ENCODE assay signal across 20 cellular contexts in the genomic region with DNA sequence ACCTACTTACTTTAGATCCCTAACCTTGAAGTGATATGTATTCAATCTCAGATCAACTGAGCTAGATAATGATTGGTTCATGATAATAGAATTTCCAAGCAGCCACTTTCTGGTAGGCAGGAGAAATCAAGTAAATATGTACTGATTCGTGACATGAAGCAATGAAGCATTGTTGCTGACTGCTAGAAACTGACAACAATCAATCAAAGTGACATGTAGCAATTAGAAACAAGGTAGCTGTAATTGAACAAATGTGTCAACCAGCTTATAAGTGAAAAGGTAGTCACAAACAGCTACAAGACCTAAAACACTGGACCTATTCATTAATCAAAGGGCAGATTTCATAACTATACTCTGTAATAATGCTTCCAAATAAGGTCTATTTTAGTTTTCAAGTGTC.
DNase-seq lines count a peak whose midpoint lies in the region; TF ChIP-seq lines count a peak whose summit lies in the region.
"Had no signal": no experiment of that assay in that cellular context is flagged by ENCODE, and none has a peak within 500 bp of the region (broad histone marks: within the 10 kb centered on the region; RNA-seq: fewer than 3 reads in every experiment).

No MANE protein-coding gene starts in this region.

- H3F3A ChIP-seq in neural cell (ENCODE audit: insufficient read depth, low read length, poor library complexity, severe bottlenecking): no peaks in the 10 kb centered on the region

- H2AFZ ChIP-seq in neural cell (ENCODE audit: low read depth, low read length): no peak overlapping the region
- H2AFZ ChIP-seq: GM23338 had no signal

- H4K20me1 ChIP-seq in neural cell (ENCODE audit: insufficient read depth): no peaks in the 10 kb centered on the region
- H4K20me1 ChIP-seq: BLaER1 had no signal

- H3K36me3 ChIP-seq in neural cell (ENCODE audit: insufficient read depth, low read length) (no peaks in the 10 kb centered on the region), prostate gland (no peaks in the 10 kb centered on the region)
- H3K36me3 ChIP-seq: BLaER1 had no signal

- H3K9me3 ChIP-seq in neural cell (ENCODE audit: low read length): no peaks in the 10 kb centered on the region
- H3K9me3 ChIP-seq in prostate gland: no peaks in the 10 kb centered on the region
- H3K9me3 ChIP-seq: BLaER1, Caco-2 had no signal

- TF ChIP-seq EP300 in neural cell (conservative IDR thresholded peaks at IDR 0.05; ENCODE audit: poor library complexity, severe bottlenecking): peak; percentile 91

- no peaks in the 10 kb centered on the region for H3K9me2 ChIP-seq in neural cell (ENCODE audit: insufficient read depth, low read length)

- DNase-seq in NCI-H748 (lab: John Stamatoyannopoulos, UW; ENCODE audit: unreplicated experiment) (peak; percentile 38), NCI-H748 treated with DMSO at 0.1 percent for 48 hours (lab: John Stamatoyannopoulos, UW) (no peak), NCI-H69 (lab: John Stamatoyannopoulos, UW) (peak; percentile 41), prostate gland (ENCODE audit: low spot score) (no peak), NCI-H2196 treated with DMSO at 0.1 percent for 48 hours (lab: John Stamatoyannopoulos, UW; ENCODE audit: unreplicated experiment) (no peak)
- DNase-seq: Caco-2; CD4-positive, CD25-positive, alpha-beta regulatory T cell; CD8-positive, alpha-beta T cell; DMS 273 treated with DMSO at 0.1 percent for 48 hours; DMS79; EL; GDM1; H9; HFFc6 had no signal

- H3K27me3 ChIP-seq in neural cell (ENCODE audit: insufficient read depth, low read depth, low read length) (no peaks in the 10 kb centered on the region), prostate gland (replicated peaks; ENCODE audit: insufficient read depth) (no peaks in the 10 kb centered on the region)
- H3K27me3 ChIP-seq: BLaER1 had no signal

- no peak for TF ChIP-seq RAD21 in neural cell (conservative IDR thresholded peaks at IDR 0.05)

- TF ChIP-seq POLR2A in prostate gland (IDR thresholded peaks at IDR 0.05): no peak

- H3K4me3 ChIP-seq in neural cell (ENCODE audit: low read length) (no peak overlapping the region), prostate gland (no peak overlapping the region)
- H3K4me3 ChIP-seq: BLaER1, GM12878, GM23338 had no signal

- no peak overlapping the region for H3K4me2 ChIP-seq in neural cell (ENCODE audit: low read length)
- H3K4me2 ChIP-seq: BLaER1, GM23338 had no signal

- TF ChIP-seq CTCF in neural cell (IDR thresholded peaks at IDR 0.05; ENCODE audit: poor library complexity, severe bottlenecking) (no peak), prostate gland (IDR thresholded peaks at IDR 0.05) (no peak)

- H3K4me1 ChIP-seq in prostate gland (replicated peaks): no peaks in the 10 kb centered on the region
- H3K4me1 ChIP-seq: BLaER1, Caco-2 had no signal

- no peaks in the 10 kb centered on the region for H3K79me2 ChIP-seq in neural cell (replicated peaks; ENCODE audit: insufficient read depth, low read length)

- intact Hi-C loops in prostate gland (cut with DNase I): no loop called here

- no peak overlapping the region for H3K27ac ChIP-seq in neural cell (ENCODE audit: low read length)
- no peak overlapping the region for H3K27ac ChIP-seq in prostate gland
- H3K27ac ChIP-seq: 22Rv1, BLaER1, C4-2B had no signal

- H3K9ac ChIP-seq in neural cell (ENCODE audit: low read length): no peak overlapping the region
- H3K9ac ChIP-seq: BLaER1 had no signal

- WGBS in prostate gland: 96% methylated on average over 1 of the region's 1 CpG

TF ChIP-seq in neural cell, 6 proteins besides CTCF, POLR2A, EP300 and RAD21:
- TF ChIP-seq, protein P1, sequence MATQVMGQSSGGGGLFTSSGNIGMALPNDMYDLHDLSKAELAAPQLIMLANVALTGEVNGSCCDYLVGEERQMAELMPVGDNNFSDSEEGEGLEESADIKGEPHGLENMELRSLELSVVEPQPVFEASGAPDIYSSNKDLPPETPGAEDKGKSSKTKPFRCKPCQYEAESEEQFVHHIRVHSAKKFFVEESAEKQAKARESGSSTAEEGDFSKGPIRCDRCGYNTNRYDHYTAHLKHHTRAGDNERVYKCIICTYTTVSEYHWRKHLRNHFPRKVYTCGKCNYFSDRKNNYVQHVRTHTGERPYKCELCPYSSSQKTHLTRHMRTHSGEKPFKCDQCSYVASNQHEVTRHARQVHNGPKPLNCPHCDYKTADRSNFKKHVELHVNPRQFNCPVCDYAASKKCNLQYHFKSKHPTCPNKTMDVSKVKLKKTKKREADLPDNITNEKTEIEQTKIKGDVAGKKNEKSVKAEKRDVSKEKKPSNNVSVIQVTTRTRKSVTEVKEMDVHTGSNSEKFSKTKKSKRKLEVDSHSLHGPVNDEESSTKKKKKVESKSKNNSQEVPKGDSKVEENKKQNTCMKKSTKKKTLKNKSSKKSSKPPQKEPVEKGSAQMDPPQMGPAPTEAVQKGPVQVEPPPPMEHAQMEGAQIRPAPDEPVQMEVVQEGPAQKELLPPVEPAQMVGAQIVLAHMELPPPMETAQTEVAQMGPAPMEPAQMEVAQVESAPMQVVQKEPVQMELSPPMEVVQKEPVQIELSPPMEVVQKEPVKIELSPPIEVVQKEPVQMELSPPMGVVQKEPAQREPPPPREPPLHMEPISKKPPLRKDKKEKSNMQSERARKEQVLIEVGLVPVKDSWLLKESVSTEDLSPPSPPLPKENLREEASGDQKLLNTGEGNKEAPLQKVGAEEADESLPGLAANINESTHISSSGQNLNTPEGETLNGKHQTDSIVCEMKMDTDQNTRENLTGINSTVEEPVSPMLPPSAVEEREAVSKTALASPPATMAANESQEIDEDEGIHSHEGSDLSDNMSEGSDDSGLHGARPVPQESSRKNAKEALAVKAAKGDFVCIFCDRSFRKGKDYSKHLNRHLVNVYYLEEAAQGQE (IDR thresholded peaks at IDR 0.05; ENCODE audit: borderline replicate concordance): no peak
- TF ChIP-seq POLR2AphosphoS5 (IDR thresholded peaks at IDR 0.05): peak; percentile 76
- no peak for TF ChIP-seq SMC3 (conservative IDR thresholded peaks at IDR 0.05; ENCODE audit: poor library complexity)

Comparison
In these comparisons a context has a peak if more than half of its experiments do, and no peak if none do; other contexts are left out.
1. DNase-seq: peak in NCI-H748 (single experiment) and NCI-H69 (single experiment); none in NCI-H748 treated with DMSO at 0.1 percent for 48 hours (single experiment), prostate gland (single experiment) and NCI-H2196 treated with DMSO at 0.1 percent for 48 hours (single experiment).